Comparison of ENCODE assay signal across 8 cellular contexts in genomic region chr5:178983728-178984127, GRCh38. TPM values are rescaled to one million over a fixed set of nuclear protein-coding genes. Genes with fewer than 3 reads are reported as not detected.
"Had no signal": no experiment of that assay in that cellular context is flagged by ENCODE, and none has a peak within 500 bp of the region (broad histone marks: within the 10 kb centered on the region; RNA-seq: fewer than 3 reads in every experiment).

No MANE protein-coding gene starts in this region.

- ATAC-seq: GM23338, HepG2, K562 had no signal

- H3K27ac ChIP-seq: HL-60 had no signal

- H3K4me3 ChIP-seq: GM23338, K562 had no signal

- DNase-seq: H9, HCEC 1CT had no signal

- H3K4me2 ChIP-seq: GM23338 had no signal

- H2AFZ ChIP-seq: GM23338 had no signal

RNA-seq across cellular contexts. Expression of gene GRM6, which starts 11.4 kb away (rescaled TPM):
- total RNA-seq: GM23338, H1, H9, HepG2, HT1080, K562 had no signal
- polyA plus RNA-seq: H1, HepG2, K562 had no signal

RNA-seq across cellular contexts. Expression of gene ZNF454, which starts 42.7 kb away (rescaled TPM):
- total RNA-seq: H9, HepG2, HT1080, K562 had no signal
- polyA plus RNA-seq: K562 had no signal
